Comparison of ENCODE assay signal across 21 cellular contexts in genomic region chr2:236107536-236107935, GRCh38.
"Had no signal": no experiment of that assay in that cellular context is flagged by ENCODE, and none has a peak within 500 bp of the region (broad histone marks: within the 10 kb centered on the region; RNA-seq: fewer than 3 reads in every experiment).

No MANE protein-coding gene starts in this region.

- ATAC-seq: activated CD4-positive, alpha-beta T cell treated with anti-CD3 and anti-CD28 coated beads for 36 hours; activated T-cell treated with anti-CD3 and anti-CD28 coated beads, Interleukin-2, amount 50 U/mL, for 4 hours; left lobe of liver; natural killer cell treated with Interleukin-12 subunit alpha and Interleukin-12 subunit beta and Interleukin-15 and Interleukin-18, amount 100 ng/mL, for 72 hours had no signal

- H3K4me1 Mint-ChIP-seq: activated B cell treated with CpG ODN at 0.5 μM for 24 hours; activated CD4-positive, alpha-beta T cell treated with anti-CD3 and anti-CD28 coated beads for 36 hours; activated naive CD8-positive, alpha-beta T cell treated with anti-CD3 and anti-CD28 coated beads, Interleukin-2, amount 10 ng/mL, durations not matched to agents 7 days and 5 days had no signal

- H3K27ac ChIP-seq: coronary artery, upper lobe of left lung had no signal

- H3K27ac Mint-ChIP-seq: activated B cell treated with CpG ODN at 0.5 μM for 24 hours; activated CD4-positive, alpha-beta T cell treated with anti-CD3 and anti-CD28 coated beads for 36 hours; activated naive CD4-positive, alpha-beta T cell treated with anti-CD3 and anti-CD28 coated beads for 36 hours; activated naive CD8-positive, alpha-beta T cell treated with anti-CD3 and anti-CD28 coated beads, Interleukin-2, amount 10 ng/mL, durations not matched to agents 7 days and 5 days; activated T-helper 2 cell treated with anti-CD3 and anti-CD28 coated beads, Interferon-gamma antibody, Interleukin-2, Interleukin-4, amounts not matched to agents 10 μg/mL and 5 μg/mL and 100 μg/mL, durations not matched to agents 14 hours and 24 hours and 36 hours; natural killer cell treated with Interleukin-12 subunit alpha and Interleukin-12 subunit beta and Interleukin-15 and Interleukin-18, amount 100 ng/mL, for 72 hours; progenitor cell of endocrine pancreas had no signal

- H3K36me3 Mint-ChIP-seq: activated naive CD8-positive, alpha-beta T cell treated with anti-CD3 and anti-CD28 coated beads, Interleukin-2, amount 10 ng/mL, durations not matched to agents 7 days and 5 days; natural killer cell treated with Interleukin-12 subunit alpha and Interleukin-12 subunit beta and Interleukin-15 and Interleukin-18, amount 100 ng/mL, for 72 hours had no signal

- H3K27me3 ChIP-seq: upper lobe of left lung had no signal

- H3K4me3 Mint-ChIP-seq: activated B cell treated with CpG ODN at 0.5 μM for 24 hours; activated CD4-positive, alpha-beta T cell treated with anti-CD3 and anti-CD28 coated beads for 36 hours; activated naive CD4-positive, alpha-beta T cell treated with anti-CD3 and anti-CD28 coated beads for 36 hours; activated naive CD8-positive, alpha-beta T cell treated with anti-CD3 and anti-CD28 coated beads, Interleukin-2, amount 10 ng/mL, durations not matched to agents 7 days and 5 days; activated T-cell treated with anti-CD3 and anti-CD28 coated beads, Interleukin-2, amount 50 U/mL, for 4 hours; natural killer cell treated with Interleukin-12 subunit alpha and Interleukin-12 subunit beta and Interleukin-15 and Interleukin-18, amount 100 ng/mL, for 72 hours had no signal

- DNase-seq: activated B cell treated with CpG ODN at 0.5 μM for 24 hours; activated CD4-positive, alpha-beta T cell treated with anti-CD3 and anti-CD28 coated beads for 36 hours; activated CD4-positive, alpha-beta T cell treated with anti-CD3 and anti-CD28 coated beads, Interleukin-2, amount 50 U/mL, for 48 hours; activated CD8-positive, alpha-beta memory T cell treated with anti-CD3 and anti-CD28 coated beads, Interleukin-2, amount 50 U/mL, for 48 hours; activated naive CD4-positive, alpha-beta T cell treated with anti-CD3 and anti-CD28 coated beads for 36 hours; activated naive CD8-positive, alpha-beta T cell treated with anti-CD3 and anti-CD28 coated beads, Interleukin-2, amount 10 ng/mL, durations not matched to agents 7 days and 5 days; activated T-cell treated with anti-CD3 and anti-CD28 coated beads, Interleukin-2, amount 50 U/mL, for 4 hours; amniotic stem cell; cerebellar nuclear complex; erythroblast; foreskin fibroblast; stimulated activated CD4-positive, alpha-beta T cell treated with anti-CD3 and anti-CD28 coated beads, Interleukin-4, amount 100 ng/mL, for 1 hour; stimulated activated naive CD4-positive, alpha-beta T cell treated with Interleukin-2 at 50 U/mL for 16 hours; T1000; upper lobe of left lung had no signal

- H3K9me3 Mint-ChIP-seq: activated B cell treated with CpG ODN at 0.5 μM for 24 hours; activated naive CD4-positive, alpha-beta T cell treated with anti-CD3 and anti-CD28 coated beads for 36 hours; activated naive CD8-positive, alpha-beta T cell treated with anti-CD3 and anti-CD28 coated beads, Interleukin-2, amount 10 ng/mL, durations not matched to agents 7 days and 5 days; activated T-cell treated with anti-CD3 and anti-CD28 coated beads, Interleukin-2, amount 50 U/mL, for 4 hours; activated T-helper 2 cell treated with anti-CD3 and anti-CD28 coated beads, Interferon-gamma antibody, Interleukin-2, Interleukin-4, amounts not matched to agents 10 μg/mL and 5 μg/mL and 100 μg/mL, durations not matched to agents 14 hours and 24 hours and 36 hours; natural killer cell treated with Interleukin-12 subunit alpha and Interleukin-12 subunit beta and Interleukin-15 and Interleukin-18, amount 100 ng/mL, for 72 hours had no signal

- H3K36me3 ChIP-seq: upper lobe of left lung had no signal

- H3K4me3 ChIP-seq: coronary artery, lung, upper lobe of left lung had no signal

- H3K9me3 ChIP-seq: upper lobe of left lung had no signal
